Comparison of ENCODE assay signal across 8 cellular contexts in genomic region chr1:26472330-26472900, GRCh38. TPM values are rescaled to one million over a fixed set of nuclear protein-coding genes. Genes with fewer than 3 reads are reported as not detected.
DNase-seq lines count a peak whose midpoint lies in the region; ATAC-seq and TF ChIP-seq lines count a peak whose summit lies in the region.

Gene HMGN2 (plus strand): TSS chr1:26472440. CDS start chr1:26472613, 173 bp downstream.

- peak within 1 kb of the TSS; percentile 85 for H3K4me3 Mint-ChIP-seq in chondrocyte (ENCODE audit: unreplicated experiment)

- H3K4me3 ChIP-seq in A673 (ENCODE audit: low read depth, low read length, poor library complexity, severe bottlenecking) = peak within 1 kb of the TSS; percentile 74

- ATAC-seq in GM18873 (IDR thresholded peaks at IDR 0.05; ENCODE audit: low FRiP score, unreplicated experiment) = peak; percentile 43
- ATAC-seq in HG03108 (IDR thresholded peaks at IDR 0.05; ENCODE audit: unreplicated experiment) = peak; percentile 38

- peaks cover 25% of the 10 kb centered on the region for H3K36me3 Mint-ChIP-seq in chondrocyte (ENCODE audit: low read depth)

- H3K9me3 ChIP-seq in A673 (ENCODE audit: low read depth, low read length, poor library complexity, severe bottlenecking) = no peaks in the 10 kb centered on the region

- no TSS peak for BruUV-seq in A673 (replicated peaks; lab: Mats Ljungman, UMichigan)

- CTCF ChIA-PET in A673 (lab: Charles Lee) = no interaction called here

- no peaks in the 10 kb centered on the region for H3K9me3 Mint-ChIP-seq in chondrocyte (ENCODE audit: low read depth)

- H3K4me1 ChIP-seq in A673 (ENCODE audit: insufficient read depth, low read length, poor library complexity, severe bottlenecking) = peaks cover 45% of the 10 kb centered on the region

- H3K36me3 ChIP-seq in A673 (ENCODE audit: insufficient read depth, low read length, poor library complexity, severe bottlenecking) = peaks cover 47% of the 10 kb centered on the region

- DNase-seq in A673 (ENCODE audit: low spot score) (peak; percentile 97), NCI-H460 (ENCODE audit: extremely low read depth, low read depth) (peak; percentile 68), chondrocyte (ENCODE audit: low spot score) (peak; percentile 95), kidney glomerular epithelial cell (lab: John Stamatoyannopoulos, UW) (peak; percentile 77)
- DNase-seq in activated CD4-positive, alpha-beta T cell treated with anti-CD3 and anti-CD28 coated beads for 24 hours (ENCODE audit: low read depth in 2 of 2) = peak; percentile 88 to 89
- peak; percentile 96 for DNase-seq in stimulated activated CD4-positive, alpha-beta T cell treated with anti-CD3 and anti-CD28 coated beads, Interleukin-15, amount 100 ng/mL, for 24 hours

- peak within 1 kb of the TSS; percentile 98 for H3K27ac Mint-ChIP-seq in chondrocyte (ENCODE audit: unreplicated experiment)

- peak within 1 kb of the TSS; percentile 100 for H3K27ac ChIP-seq in A673 (ENCODE audit: low read depth, low read length, poor library complexity, severe bottlenecking)

- POLR2A ChIA-PET in A673 (lab: Charles Lee; ENCODE audit: low non-redundant PET) = interaction anchor here (0.6 kb wide), 1 partner anchor 1086 kb away, joined by 3 read pairs; no protein-coding TSS in a partner anchor

- H3K27me3 Mint-ChIP-seq in chondrocyte (ENCODE audit: low read depth) = no peaks in the 10 kb centered on the region

- H3K27me3 ChIP-seq in A673 (replicated peaks; ENCODE audit: insufficient read depth, low read depth, low read length, poor library complexity) = no peaks in the 10 kb centered on the region

- intact Hi-C loops in A673 (cut with micrococcal nuclease; ENCODE audit: unreplicated experiment) = no loop called here

- H3K4me1 Mint-ChIP-seq in chondrocyte (ENCODE audit: low read depth) = peaks cover 44% of the 10 kb centered on the region

- no peak for TF ChIP-seq CTCF in A673 (conservative IDR thresholded peaks at IDR 0.05; ENCODE audit: low read depth, low read length)
- no peak for TF ChIP-seq CTCF in chondrocyte (IDR thresholded peaks at IDR 0.05)

RNA-seq across cellular contexts. Expression of gene HMGN2, which starts in this region (rescaled TPM):
- total RNA-seq in A673 (2021) (1,074 and 1,080 TPM in 2 replicates), chondrocyte (241 to 314 TPM (median 245 TPM) in 3 replicates)
- 301 and 331 TPM in 2 replicates for total RNA-seq in NCI-H460 (2014; rRNA removed; shearing (Covaris generic))
- polyA plus RNA-seq in NCI-H460 (2014; cell fraction: nucleus; rRNA removed) = 443 and 448 TPM in 2 replicates

Comparison
In these comparisons a context has a peak if more than half of its experiments do, and no peak if none do; other contexts are left out.
1. Peak in every context shown above with its lines: DNase-seq, ATAC-seq, H3K4me3 ChIP-seq and H3K27ac ChIP-seq.